In the genomic region with DNA sequence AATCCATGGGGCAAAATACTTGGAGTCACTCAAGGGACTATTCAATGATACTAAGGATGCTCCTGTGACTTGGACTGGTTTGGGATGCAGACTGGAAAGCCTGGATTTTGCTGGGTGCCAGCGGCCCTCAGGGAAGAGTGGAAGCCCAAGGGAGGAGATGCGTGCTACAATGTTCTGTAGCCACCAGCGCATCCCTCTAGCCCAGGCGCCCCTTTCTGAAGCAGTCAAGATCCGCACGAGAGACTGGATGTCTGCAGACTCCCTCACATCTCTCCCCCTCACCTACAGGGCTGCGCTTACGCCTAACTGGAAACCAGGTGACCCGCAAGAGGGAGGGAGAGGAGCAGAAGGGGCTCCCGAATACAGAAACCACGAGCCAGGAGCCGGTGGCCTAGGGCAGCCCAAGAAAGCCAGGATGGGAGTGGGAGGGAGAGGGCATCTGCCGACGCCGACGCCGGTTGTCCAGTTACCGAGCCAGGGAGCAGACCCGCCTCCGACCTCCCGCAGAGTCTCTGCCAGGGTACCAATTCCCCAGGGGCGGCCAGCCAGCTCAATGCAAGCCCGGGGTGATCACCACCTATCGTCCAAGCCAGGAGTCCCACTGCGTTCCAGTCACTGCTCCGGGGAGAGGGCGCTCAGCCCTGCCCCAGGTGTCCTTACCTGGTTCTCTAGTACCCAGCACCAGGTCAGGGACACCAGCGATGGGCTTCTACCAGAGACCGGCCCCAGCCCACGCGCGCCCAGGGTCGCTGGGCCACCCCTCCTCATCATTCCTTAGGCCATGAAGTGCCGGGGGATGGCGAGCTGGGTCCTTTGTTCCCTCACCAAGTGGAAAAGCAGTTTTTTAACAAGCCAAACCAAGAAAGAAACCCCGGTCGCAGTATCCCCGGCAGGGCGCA, we compare ENCODE assay signal across 7 cellular contexts. TPM values are rescaled to one million over a fixed set of nuclear protein-coding genes. Genes with fewer than 3 reads are reported as not detected.
A peak's percentile ranks its signal among the peaks of the same experiment; 100 is the strongest.
DNase-seq lines count a peak whose midpoint lies in the region; ATAC-seq, FAIRE-seq and TF ChIP-seq lines count a peak whose summit lies in the region.

No MANE protein-coding gene starts in this region.

- ATAC-seq in HG03442 (IDR thresholded peaks at IDR 0.05; ENCODE audit: unreplicated experiment), result no peak

- H3K27ac ChIP-seq in endothelial cell of umbilical vein (ENCODE audit: insufficient read depth, low read depth, low read length), result peak overlapping the region; percentile 83

- BruUV-seq in endothelial cell of umbilical vein (replicated peaks; lab: Mats Ljungman, UMichigan), result TSS peak; percentile 50

- POLR2A ChIA-PET in endothelial cell of umbilical vein (lab: Charles Lee), result no interaction called here

- peak overlapping the region; percentile 38 for H3K4me3 ChIP-seq in HAP-1
- peak overlapping the region; percentile 79 to 93 (median 89) for H3K4me3 ChIP-seq in endothelial cell of umbilical vein (replicated peaks in 1 of 3; ENCODE audit: insufficient read depth in 1 of 3, low read depth in 1 of 3, low read length in 3 of 3)

- H3K4me1 ChIP-seq in HAP-1 (peaks cover 27% of the 10 kb centered on the region), endothelial cell of umbilical vein (ENCODE audit: control insufficient read depth, extremely low read depth, insufficient read depth, low read length) (peaks cover 42% of the 10 kb centered on the region)

- dilution Hi-C loops in endothelial cell of umbilical vein (cut with MboI; ENCODE audit: extremely low pct_ligation_motif_present, low sequenced_read_pairs), result no loop called here

- H2AFZ ChIP-seq in endothelial cell of umbilical vein (ENCODE audit: low read depth, low read length), result peak overlapping the region; percentile 77

- H3K36me3 ChIP-seq in HAP-1 (replicated peaks) (no peaks in the 10 kb centered on the region), endothelial cell of umbilical vein (ENCODE audit: control insufficient read depth in 2 of 2, extremely low read depth in 1 of 2, insufficient read depth in 2 of 2, low read length in 2 of 2) (peaks cover 11 to 15% of the 10 kb centered on the region in 2 experiments)

- peak overlapping the region; percentile 49 for H3K4me2 ChIP-seq in endothelial cell of umbilical vein (ENCODE audit: insufficient read depth, low read length)

- peaks cover 19% of the 10 kb centered on the region for H3K79me2 ChIP-seq in endothelial cell of umbilical vein (ENCODE audit: control insufficient read depth, insufficient read depth, low read length)

- intact Hi-C loops in endothelial cell of umbilical vein (cut with micrococcal nuclease), result loop anchor here (1.0 kb wide), 1 partner anchor 154 kb away; no protein-coding TSS in a partner anchor

- no peak for FAIRE-seq in endothelial cell of umbilical vein (lab: Jason Lieb, UNC)

- H3K9me1 ChIP-seq in endothelial cell of umbilical vein (replicated peaks; ENCODE audit: control insufficient read depth, extremely low read depth, insufficient read depth, low read length), result no peaks in the 10 kb centered on the region

- CTCF ChIA-PET in endothelial cell of umbilical vein (lab: Charles Lee), result interaction anchor here (0.7 to 1.6 kb wide), 10 partner anchors 9 to 215 kb away, joined by 3 to 8 read pairs (median 4); no protein-coding TSS in a partner anchor

- H3K27me3 ChIP-seq in HAP-1 (ENCODE audit: low read depth), result no peaks in the 10 kb centered on the region; the same call in 1 of the 2 replicates
- H3K27me3 ChIP-seq in endothelial cell of umbilical vein (ENCODE audit: control insufficient read depth in 2 of 2, insufficient read depth in 2 of 2, low read length in 2 of 2), result no peaks in the 10 kb centered on the region

- no peak for TF ChIP-seq CTCF in endothelial cell of umbilical vein (IDR thresholded peaks at IDR 0.05; ENCODE audit: extremely low read depth in 1 of 2, insufficient read depth in 1 of 2, low read depth in 1 of 2, low read length in 2 of 2)

- H3K9me3 ChIP-seq in HAP-1, result no peaks in the 10 kb centered on the region
- H3K9me3 ChIP-seq in endothelial cell of umbilical vein (replicated peaks; ENCODE audit: control insufficient read depth, insufficient read depth, low read length), result no peaks in the 10 kb centered on the region

- DNase-seq in HAP-1 (ENCODE audit: low spot score in 2 of 2) (peak in 1 of 2 experiments; percentile 18), SHP77 (lab: John Stamatoyannopoulos, UW) (peak; percentile 22 to 61), endothelial cell of umbilical vein (ENCODE audit: low read depth, low spot score) (no peak), myocyte (ENCODE audit: low read depth) (peak; percentile 39), activated gamma-delta T cell (lab: John Stamatoyannopoulos, UW) (no peak), NCI-H446 (lab: John Stamatoyannopoulos, UW) (no peak)

- in situ Hi-C loops in HAP-1 (cut with MboI; ENCODE audit: low sequenced_read_pairs), result no loop called here

- no peak for TF ChIP-seq POLR2A in endothelial cell of umbilical vein (IDR thresholded peaks at IDR 0.05; ENCODE audit: low read depth, low read length)

- peak overlapping the region; percentile 99 for H3K9ac ChIP-seq in endothelial cell of umbilical vein (replicated peaks; ENCODE audit: extremely low read depth, insufficient read depth, low read length)

- H4K20me1 ChIP-seq in endothelial cell of umbilical vein (replicated peaks; ENCODE audit: control insufficient read depth, extremely low read depth, insufficient read depth, low read length), result no peaks in the 10 kb centered on the region

TF ChIP-seq in endothelial cell of umbilical vein, 7 proteins besides CTCF, POLR2A, EP300 and RAD21:
- TF ChIP-seq EZH2 (IDR thresholded peaks at IDR 0.05; ENCODE audit: borderline replicate concordance, low read depth, low read length, severe bottlenecking), result no peak
- TF ChIP-seq POLR2AphosphoS5 (IDR thresholded peaks at IDR 0.05; ENCODE audit: insufficient read depth, low read depth, low read length), result peak; percentile 20

RNA-seq across cellular contexts. Expression of gene NTN4, which starts 1.2 kb away (rescaled TPM):
- total RNA-seq in endothelial cell of umbilical vein (105 and 120 TPM in 2 replicates), myocyte (19.8 and 33.2 TPM in 2 replicates)
- 317 and 352 TPM in 2 replicates for polyA plus RNA-seq in endothelial cell of umbilical vein
- polyA plus RNA-seq in endothelial cell of umbilical vein (2011; cell fraction: cytosol; rRNA removed), result 209 and 219 TPM in 2 replicates
- polyA plus RNA-seq in endothelial cell of umbilical vein (2011; cell fraction: nucleus; rRNA removed), result 152 and 199 TPM in 2 replicates
- polyA plus RNA-seq in endothelial cell of umbilical vein (2012), result 251 and 280 TPM in 2 replicates
- polyA minus RNA-seq in endothelial cell of umbilical vein, result 890 and 1,000 TPM in 2 replicates
- polyA minus RNA-seq in endothelial cell of umbilical vein (2011; cell fraction: cytosol; rRNA and poly(A)+ RNA removed), result 6.9 TPM
- polyA minus RNA-seq in endothelial cell of umbilical vein (2011; cell fraction: nucleus; rRNA and poly(A)+ RNA removed), result 255 and 325 TPM in 2 replicates
- polyA plus RNA-seq in myocyte (2012), result 16.4 TPM

Comparison
In these comparisons a context has a peak if more than half of its experiments do, and no peak if none do; other contexts are left out.
1. DNase-seq: peak in SHP77 (2 of 2) and myocyte (single experiment); none in endothelial cell of umbilical vein (single experiment), activated gamma-delta T cell (single experiment) and NCI-H446 (0 of 2).